ENCODE assay signal across 18 cellular contexts in genomic region chr17:66511125-66511524, GRCh38.
DNase-seq lines count a peak whose midpoint lies in the region; ATAC-seq, FAIRE-seq and TF ChIP-seq lines count a peak whose summit lies in the region.
"Had no signal": no experiment of that assay in that cellular context is flagged by ENCODE, and none has a peak within 500 bp of the region (broad histone marks: within the 10 kb centered on the region; RNA-seq: fewer than 3 reads in every experiment).

No MANE protein-coding gene starts in this region.

- no peaks in the 10 kb centered on the region for H3K79me2 ChIP-seq in keratinocyte (ENCODE audit: control insufficient read depth, insufficient read depth, low read length)

- no peaks in the 10 kb centered on the region for H4K20me1 ChIP-seq in keratinocyte (ENCODE audit: control insufficient read depth, extremely low read depth, insufficient read depth, low read length)

- no peaks in the 10 kb centered on the region for H3K36me3 ChIP-seq in keratinocyte (ENCODE audit: control insufficient read depth in 2 of 2, extremely low read depth in 1 of 2, insufficient read depth in 2 of 2, low read length in 2 of 2)
- H3K36me3 ChIP-seq in endodermal cell (ENCODE audit: control insufficient read depth, insufficient read depth, low read length) = no peaks in the 10 kb centered on the region
- H3K36me3 ChIP-seq: MG63, upper lobe of left lung had no signal

- H3K4me3 ChIP-seq in keratinocyte (ENCODE audit: control insufficient read depth in 2 of 3, extremely low read depth in 1 of 3, insufficient read depth in 2 of 3, low read depth in 1 of 3, low read length in 3 of 3) = no peak overlapping the region
- no peak overlapping the region for H3K4me3 ChIP-seq in endodermal cell (ENCODE audit: low read length)
- H3K4me3 ChIP-seq: MG63, upper lobe of left lung had no signal

- no peaks in the 10 kb centered on the region for H3K9me3 ChIP-seq in keratinocyte (ENCODE audit: control insufficient read depth, low read depth, low read length)
- no peaks in the 10 kb centered on the region for H3K9me3 ChIP-seq in endodermal cell (ENCODE audit: control insufficient read depth, low read length)
- H3K9me3 ChIP-seq: MG63, upper lobe of left lung had no signal

- H3K27me3 ChIP-seq in keratinocyte (ENCODE audit: control insufficient read depth, extremely low read depth, insufficient read depth, low read length) (no peaks in the 10 kb centered on the region), endodermal cell (ENCODE audit: control insufficient read depth, insufficient read depth, low read length, poor library complexity, severe bottlenecking) (no peaks in the 10 kb centered on the region)
- H3K27me3 ChIP-seq: MG63, upper lobe of left lung had no signal

- TF ChIP-seq CTCF in HFFc6 (IDR thresholded peaks at IDR 0.05) (no peak), keratinocyte (optimal IDR thresholded peaks at IDR 0.05 in 1 of 3, IDR thresholded peaks at IDR 0.05 in 1 of 3, conservative IDR thresholded peaks at IDR 0.05 in 1 of 3; ENCODE audit: extremely low read depth in 1 of 3, insufficient read depth in 2 of 3, low read length in 3 of 3) (no peak), endodermal cell (conservative IDR thresholded peaks at IDR 0.05) (no peak)

- peak overlapping the region; percentile 34 for H3K4me2 ChIP-seq in keratinocyte (ENCODE audit: control insufficient read depth, extremely low read depth, insufficient read depth, low read depth, low read length)

- dilution Hi-C loops in keratinocyte (cut with MboI; ENCODE audit: extremely low pct_ligation_motif_present, low sequenced_read_pairs) = no loop called here

- no peak for DNase-seq in activated T-cell treated with anti-CD3 and anti-CD28 coated beads, Interleukin-2, amount 50 U/mL, for 24 hours
- DNase-seq in activated T-cell treated with anti-CD3 and anti-CD28 coated beads, Interleukin-2, amount 50 U/mL, for 48 hours = no peak
- DNase-seq in HFFc6 = no peak
- no peak for DNase-seq in keratinocyte (ENCODE audit: low read depth, low spot score)
- no peak for DNase-seq in stimulated activated CD4-positive, alpha-beta T cell treated with anti-CD3 and anti-CD28 coated beads, Interleukin-4, amount 100 ng/mL, for 24 hours
- DNase-seq in endodermal cell = no peak
- DNase-seq: activated B cell treated with CpG ODN at 0.5 μM for 24 hours; activated effector memory CD4-positive, alpha-beta T cell treated with anti-CD3 and anti-CD28 coated beads, Interleukin-2, amount 50 U/mL, for 16 hours; anterior cingulate cortex; DMS79; glutamatergic neuron; MG63; NCI-H1436; NCI-H446 treated with DMSO at 0.1 percent for 48 hours; stimulated activated CD8-positive, alpha-beta memory T cell treated with anti-CD3 and anti-CD28 coated beads, Interleukin-4, amount 100 ng/mL, for 48 hours; upper lobe of left lung had no signal

- peaks cover 57% of the 10 kb centered on the region for H3K36me3 Mint-ChIP-seq in activated T-cell treated with anti-CD3 and anti-CD28 coated beads, Interleukin-2, amount 50 U/mL, for 24 hours (ENCODE audit: low read depth)
- peaks cover 13% of the 10 kb centered on the region for H3K36me3 Mint-ChIP-seq in HFFc6 (ENCODE audit: low read depth)
- H3K36me3 Mint-ChIP-seq in activated T-helper 17 cell treated with anti-CD3 and anti-CD28 coated beads, Interleukin-2, amount 50 U/mL, for 72 hours (ENCODE audit: low read depth) = peaks cover 39% of the 10 kb centered on the region
- no peaks in the 10 kb centered on the region for H3K36me3 Mint-ChIP-seq in endodermal cell (ENCODE audit: low read depth)

- peak overlapping the region; percentile 94 for H3K27ac Mint-ChIP-seq in activated T-cell treated with anti-CD3 and anti-CD28 coated beads, Interleukin-2, amount 50 U/mL, for 24 hours
- H3K27ac Mint-ChIP-seq in HFFc6 (0 out of 2 replicates have a peak overlapping the region, but pooled peaks have one; percentile 10), endodermal cell (no peak overlapping the region)
- H3K27ac Mint-ChIP-seq in activated T-helper 17 cell treated with anti-CD3 and anti-CD28 coated beads, Interleukin-2, amount 50 U/mL, for 72 hours = peak overlapping the region; percentile 100
- H3K27ac Mint-ChIP-seq: activated B cell treated with CpG ODN at 0.5 μM for 24 hours had no signal

- H3K4me1 ChIP-seq in keratinocyte (ENCODE audit: control insufficient read depth, extremely low read depth, insufficient read depth, low read length) (peaks cover 48% of the 10 kb centered on the region), endodermal cell (ENCODE audit: control insufficient read depth, insufficient read depth, low read length) (no peaks in the 10 kb centered on the region)

- no peak overlapping the region for H3K27ac ChIP-seq in keratinocyte (ENCODE audit: control insufficient read depth, insufficient read depth, low read length)
- no peak overlapping the region for H3K27ac ChIP-seq in endodermal cell (ENCODE audit: low read depth, low read length)
- H3K27ac ChIP-seq: upper lobe of left lung had no signal

- H2AFZ ChIP-seq in keratinocyte (ENCODE audit: control insufficient read depth, low read length) = no peak overlapping the region

- FAIRE-seq in keratinocyte (lab: Jason Lieb, UNC) = no peak

- peaks cover 3% of the 10 kb centered on the region for H3K9me3 Mint-ChIP-seq in activated T-cell treated with anti-CD3 and anti-CD28 coated beads, Interleukin-2, amount 50 U/mL, for 24 hours
- H3K9me3 Mint-ChIP-seq in HFFc6 = no peaks in the 10 kb centered on the region
- peaks cover 5% of the 10 kb centered on the region for H3K9me3 Mint-ChIP-seq in activated T-helper 17 cell treated with anti-CD3 and anti-CD28 coated beads, Interleukin-2, amount 50 U/mL, for 72 hours
- H3K9me3 Mint-ChIP-seq in endodermal cell = no peaks in the 10 kb centered on the region
- H3K9me3 Mint-ChIP-seq: activated B cell treated with CpG ODN at 0.5 μM for 24 hours had no signal

- H3K4me3 Mint-ChIP-seq in activated T-cell treated with anti-CD3 and anti-CD28 coated beads, Interleukin-2, amount 50 U/mL, for 24 hours = peak overlapping the region; percentile 24
- H3K4me3 Mint-ChIP-seq in HFFc6 (no peak overlapping the region), endodermal cell (no peak overlapping the region)
- peak overlapping the region; percentile 87 for H3K4me3 Mint-ChIP-seq in activated T-helper 17 cell treated with anti-CD3 and anti-CD28 coated beads, Interleukin-2, amount 50 U/mL, for 72 hours
- H3K4me3 Mint-ChIP-seq: activated B cell treated with CpG ODN at 0.5 μM for 24 hours had no signal

- peak; percentile 30 for ATAC-seq in activated T-helper 17 cell treated with anti-CD3 and anti-CD28 coated beads, Interleukin-2, amount 50 U/mL, for 72 hours (replicated peaks)
- no peak for ATAC-seq in GM19467 (IDR thresholded peaks at IDR 0.05; ENCODE audit: unreplicated experiment)

- WGBS in endodermal cell (ENCODE audit: insufficient coverage in 1 of 2, insufficient read length in 1 of 2), 2 experiments = 93 to 100% methylated on average over 2 to 3 of the region's 3 CpGs

- H3K4me1 Mint-ChIP-seq in activated T-cell treated with anti-CD3 and anti-CD28 coated beads, Interleukin-2, amount 50 U/mL, for 24 hours (ENCODE audit: low read depth) = peaks cover 92% of the 10 kb centered on the region
- H3K4me1 Mint-ChIP-seq in HFFc6 (ENCODE audit: low read depth) (peaks cover 67% of the 10 kb centered on the region), endodermal cell (peaks cover 6% of the 10 kb centered on the region)
- peaks cover 61% of the 10 kb centered on the region for H3K4me1 Mint-ChIP-seq in activated T-helper 17 cell treated with anti-CD3 and anti-CD28 coated beads, Interleukin-2, amount 50 U/mL, for 72 hours
- H3K4me1 Mint-ChIP-seq: activated B cell treated with CpG ODN at 0.5 μM for 24 hours had no signal

- H3K9ac ChIP-seq in keratinocyte (ENCODE audit: control insufficient read depth, extremely low read depth, insufficient read depth, low read length) (no peak overlapping the region), endodermal cell (ENCODE audit: extremely low read depth, low read length, poor library complexity, severe bottlenecking) (no peak overlapping the region)

- H3K27me3 Mint-ChIP-seq in activated T-cell treated with anti-CD3 and anti-CD28 coated beads, Interleukin-2, amount 50 U/mL, for 24 hours = no peaks in the 10 kb centered on the region
- peaks cover 5% of the 10 kb centered on the region; the same call in 1 of the 2 replicates for H3K27me3 Mint-ChIP-seq in HFFc6 (ENCODE audit: insufficient read depth)
- no peaks in the 10 kb centered on the region for H3K27me3 Mint-ChIP-seq in activated T-helper 17 cell treated with anti-CD3 and anti-CD28 coated beads, Interleukin-2, amount 50 U/mL, for 72 hours
- no peaks in the 10 kb centered on the region for H3K27me3 Mint-ChIP-seq in endodermal cell (ENCODE audit: insufficient read depth)
- H3K27me3 Mint-ChIP-seq: activated B cell treated with CpG ODN at 0.5 μM for 24 hours had no signal

- no peaks in the 10 kb centered on the region for H3K9me1 ChIP-seq in keratinocyte (ENCODE audit: control insufficient read depth, extremely low read depth, insufficient read depth, low read length)

Comparison
In these comparisons a context has a peak if more than half of its experiments do, and no peak if none do; other contexts are left out.
1. H3K4me3 Mint-ChIP-seq: peak in activated T-cell treated with anti-CD3 and anti-CD28 coated beads, Interleukin-2, amount 50 U/mL, for 24 hours (single experiment) and activated T-helper 17 cell treated with anti-CD3 and anti-CD28 coated beads, Interleukin-2, amount 50 U/mL, for 72 hours (single experiment); none in HFFc6 (single experiment) and endodermal cell (single experiment).